33 cellular contexts compared by ENCODE assay signal in genomic region chr6:6024220-6024619, GRCh38. TPM values are rescaled to one million over a fixed set of nuclear protein-coding genes. Genes with fewer than 3 reads are reported as not detected.
"Had no signal": no experiment of that assay in that cellular context is flagged by ENCODE, and none has a peak within 500 bp of the region (broad histone marks: within the 10 kb centered on the region; RNA-seq: fewer than 3 reads in every experiment).

No MANE protein-coding gene starts in this region.

- H3K27me3 ChIP-seq: ascending aorta, body of pancreas, brain microvascular endothelial cell, breast epithelium, cardiac muscle cell had no signal

- ATAC-seq: activated naive CD4-positive, alpha-beta T cell treated with anti-CD3 and anti-CD28 coated beads, Interleukin-2, amount 50 U/mL, for 72 hours; activated naive CD8-positive, alpha-beta T cell treated with anti-CD3 and anti-CD28 coated beads, Interleukin-2, amount 50 U/mL, for 24 hours; activated T-cell treated with anti-CD3 and anti-CD28 coated beads, Interleukin-2, amount 50 U/mL, for 4 hours; activated T-cell treated with anti-CD3 and anti-CD28 coated beads, Interleukin-2, amount 50 U/mL, for 72 hours; activated T-helper 17 cell treated with anti-CD3 and anti-CD28 coated beads, Interleukin-2, amount 50 U/mL, for 72 hours; body of pancreas had no signal

- H3K36me3 ChIP-seq: adrenal gland, ascending aorta, brain microvascular endothelial cell, breast epithelium, cardiac muscle cell had no signal

- FAIRE-seq: astrocyte, bronchial epithelial cell had no signal

- H3K27ac ChIP-seq: adrenal gland, ascending aorta, body of pancreas, brain microvascular endothelial cell, breast epithelium, cardiac muscle cell had no signal

- H3K4me3 ChIP-seq: adrenal gland, ascending aorta, body of pancreas, breast epithelium, cardiac muscle cell had no signal

- H3K9me3 ChIP-seq: adrenal gland, ascending aorta, body of pancreas, breast epithelium had no signal

- H3K4me1 ChIP-seq: adrenal gland, ascending aorta, body of pancreas, breast epithelium had no signal

- DNase-seq: activated effector memory CD4-positive, alpha-beta T cell treated with anti-CD3 and anti-CD28 coated beads, Interleukin-2, amount 50 U/mL, for 16 hours; activated effector memory CD4-positive, alpha-beta T cell treated with Interleukin-2 at 50 U/mL for 16 hours; activated gamma-delta T cell; activated gamma-delta T cell treated with Interleukin-2 at 50 U/mL for 16 hours; activated naive CD4-positive, alpha-beta T cell; activated naive CD4-positive, alpha-beta T cell treated with anti-CD3 and anti-CD28 coated beads for 36 hours; activated naive CD4-positive, alpha-beta T cell treated with anti-CD3 and anti-CD28 coated beads, Interleukin-2, amount 10 ng/mL, durations not matched to agents 7 days and 5 days; activated naive CD4-positive, alpha-beta T cell treated with anti-CD3 and anti-CD28 coated beads, Interleukin-2, amount 50 U/mL, for 16 hours; activated naive CD4-positive, alpha-beta T cell treated with Interleukin-2 at 50 U/mL for 16 hours; activated naive CD8-positive, alpha-beta T cell treated with anti-CD3 and anti-CD28 coated beads for 36 hours; activated naive CD8-positive, alpha-beta T cell treated with anti-CD3 and anti-CD28 coated beads, Interleukin-2, amount 10 ng/mL, durations not matched to agents 7 days and 5 days; activated naive CD8-positive, alpha-beta T cell treated with anti-CD3 and anti-CD28 coated beads, Interleukin-2, amount 50 U/mL, for 24 hours; activated T-cell treated with anti-CD3 and anti-CD28 coated beads, Interleukin-2, amount 50 U/mL, for 24 hours; activated T-cell treated with anti-CD3 and anti-CD28 coated beads, Interleukin-2, amount 50 U/mL, for 4 hours; activated T-cell treated with anti-CD3 and anti-CD28 coated beads, Interleukin-2, amount 50 U/mL, for 48 hours; activated T-cell treated with anti-CD3 and anti-CD28 coated beads, Interleukin-2, amount 50 U/mL, for 72 hours; adrenal gland; amniotic stem cell; amygdala; anterior cingulate cortex; aorta; body of pancreas; brain microvascular endothelial cell; caudate nucleus; central memory CD4-positive, alpha-beta T cell; cerebellar nuclear complex had no signal

RNA-seq across cellular contexts. Expression of gene NRN1, which starts 17.5 kb away (rescaled TPM):
- total RNA-seq: bronchial epithelial cell had no signal
